In the genomic region with DNA sequence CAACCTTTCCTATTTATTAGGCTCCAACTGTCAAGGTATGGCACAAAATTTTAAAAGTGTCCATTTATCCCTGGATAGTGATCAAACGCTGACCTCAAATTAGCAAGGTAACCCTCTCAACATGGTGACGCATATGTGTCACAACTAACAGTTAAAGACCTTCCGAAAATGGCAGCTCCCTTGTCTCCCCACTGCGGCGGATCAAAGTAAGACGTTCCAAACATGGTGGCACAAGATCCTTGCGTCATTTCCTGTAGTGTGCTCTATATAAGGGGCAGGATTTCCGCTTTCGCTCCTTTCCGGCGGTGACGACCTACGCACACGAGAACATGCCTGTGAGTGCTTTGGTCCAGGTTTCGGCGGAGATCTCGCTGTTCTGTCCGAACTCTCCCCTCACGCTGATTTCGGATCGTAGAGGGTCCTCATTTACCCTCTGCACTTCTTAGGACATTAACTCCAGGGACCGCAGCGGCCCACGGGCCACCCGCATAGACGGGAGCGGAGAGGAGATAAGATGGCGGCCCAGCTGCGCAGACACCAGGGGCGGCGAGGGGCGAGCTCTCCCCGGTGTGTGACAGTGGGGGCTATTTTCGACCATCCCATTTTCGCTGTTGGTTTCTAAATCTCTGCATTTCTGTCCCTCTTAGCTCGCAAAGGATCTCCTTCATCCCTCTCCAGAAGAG, we compare ENCODE assay signal across 1 cellular context.
TF ChIP-seq lines count a peak whose summit lies in the region.

A gene (plus strand): TSS at position 295 of the 683 bp plus-strand sequence. CDS start 35 bp downstream, at position 330.

TF ChIP-seq in GM12878, 131 proteins besides CTCF, POLR2A, EP300 and RAD21 (continued from another document and continues in another):
- TF ChIP-seq MYC (IDR thresholded peaks at IDR 0.05; ENCODE audit: insufficient read depth, insufficient read length, insufficient replicate concordance, low read length, severe bottlenecking) = peak; percentile 69
- TF ChIP-seq TAF1 (IDR thresholded peaks at IDR 0.05; ENCODE audit: borderline replicate concordance, low read depth, low read length) = peak; percentile 99
- TF ChIP-seq SMC3 (IDR thresholded peaks at IDR 0.05; ENCODE audit: borderline replicate concordance, low read length) = no peak
- TF ChIP-seq RFX5 (IDR thresholded peaks at IDR 0.05; ENCODE audit: low read depth, low read length) = no peak; the same call in 1 of the 2 replicates
- peak; percentile 57; the same call in 1 of the 2 replicates for TF ChIP-seq CBX5 (IDR thresholded peaks at IDR 0.05; ENCODE audit: low read depth)
- TF ChIP-seq, protein P1, sequence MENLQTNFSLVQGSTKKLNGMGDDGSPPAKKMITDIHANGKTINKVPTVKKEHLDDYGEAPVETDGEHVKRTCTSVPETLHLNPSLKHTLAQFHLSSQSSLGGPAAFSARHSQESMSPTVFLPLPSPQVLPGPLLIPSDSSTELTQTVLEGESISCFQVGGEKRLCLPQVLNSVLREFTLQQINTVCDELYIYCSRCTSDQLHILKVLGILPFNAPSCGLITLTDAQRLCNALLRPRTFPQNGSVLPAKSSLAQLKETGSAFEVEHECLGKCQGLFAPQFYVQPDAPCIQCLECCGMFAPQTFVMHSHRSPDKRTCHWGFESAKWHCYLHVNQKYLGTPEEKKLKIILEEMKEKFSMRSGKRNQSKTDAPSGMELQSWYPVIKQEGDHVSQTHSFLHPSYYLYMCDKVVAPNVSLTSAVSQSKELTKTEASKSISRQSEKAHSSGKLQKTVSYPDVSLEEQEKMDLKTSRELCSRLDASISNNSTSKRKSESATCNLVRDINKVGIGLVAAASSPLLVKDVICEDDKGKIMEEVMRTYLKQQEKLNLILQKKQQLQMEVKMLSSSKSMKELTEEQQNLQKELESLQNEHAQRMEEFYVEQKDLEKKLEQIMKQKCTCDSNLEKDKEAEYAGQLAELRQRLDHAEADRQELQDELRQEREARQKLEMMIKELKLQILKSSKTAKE (IDR thresholded peaks at IDR 0.05; ENCODE audit: low read depth, poor library complexity, severe bottlenecking) = peak; percentile 28
- TF ChIP-seq SMAD1 (IDR thresholded peaks at IDR 0.05; ENCODE audit: low read depth, partially characterized antibody) = peak; percentile 96
- TF ChIP-seq, protein P2, sequence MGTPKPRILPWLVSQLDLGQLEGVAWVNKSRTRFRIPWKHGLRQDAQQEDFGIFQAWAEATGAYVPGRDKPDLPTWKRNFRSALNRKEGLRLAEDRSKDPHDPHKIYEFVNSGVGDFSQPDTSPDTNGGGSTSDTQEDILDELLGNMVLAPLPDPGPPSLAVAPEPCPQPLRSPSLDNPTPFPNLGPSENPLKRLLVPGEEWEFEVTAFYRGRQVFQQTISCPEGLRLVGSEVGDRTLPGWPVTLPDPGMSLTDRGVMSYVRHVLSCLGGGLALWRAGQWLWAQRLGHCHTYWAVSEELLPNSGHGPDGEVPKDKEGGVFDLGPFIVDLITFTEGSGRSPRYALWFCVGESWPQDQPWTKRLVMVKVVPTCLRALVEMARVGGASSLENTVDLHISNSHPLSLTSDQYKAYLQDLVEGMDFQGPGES (IDR thresholded peaks at IDR 0.05) = no peak
- TF ChIP-seq GABPA (IDR thresholded peaks at IDR 0.05; ENCODE audit: low read depth) = peak; percentile 94
- TF ChIP-seq PAX8 (IDR thresholded peaks at IDR 0.05) = 0 out of 2 replicates have a peak, but pooled peaks have one; percentile 69
- no peak for TF ChIP-seq ASH2L (IDR thresholded peaks at IDR 0.05; ENCODE audit: borderline replicate concordance, low read depth)
- TF ChIP-seq, protein P3, sequence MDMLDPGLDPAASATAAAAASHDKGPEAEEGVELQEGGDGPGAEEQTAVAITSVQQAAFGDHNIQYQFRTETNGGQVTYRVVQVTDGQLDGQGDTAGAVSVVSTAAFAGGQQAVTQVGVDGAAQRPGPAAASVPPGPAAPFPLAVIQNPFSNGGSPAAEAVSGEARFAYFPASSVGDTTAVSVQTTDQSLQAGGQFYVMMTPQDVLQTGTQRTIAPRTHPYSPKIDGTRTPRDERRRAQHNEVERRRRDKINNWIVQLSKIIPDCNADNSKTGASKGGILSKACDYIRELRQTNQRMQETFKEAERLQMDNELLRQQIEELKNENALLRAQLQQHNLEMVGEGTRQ (IDR thresholded peaks at IDR 0.05; ENCODE audit: borderline replicate concordance, low read depth, low read length) = no peak
- TF ChIP-seq SP1 (IDR thresholded peaks at IDR 0.05; ENCODE audit: low read depth, low read length) = peak; percentile 42
- TF ChIP-seq, protein P4, sequence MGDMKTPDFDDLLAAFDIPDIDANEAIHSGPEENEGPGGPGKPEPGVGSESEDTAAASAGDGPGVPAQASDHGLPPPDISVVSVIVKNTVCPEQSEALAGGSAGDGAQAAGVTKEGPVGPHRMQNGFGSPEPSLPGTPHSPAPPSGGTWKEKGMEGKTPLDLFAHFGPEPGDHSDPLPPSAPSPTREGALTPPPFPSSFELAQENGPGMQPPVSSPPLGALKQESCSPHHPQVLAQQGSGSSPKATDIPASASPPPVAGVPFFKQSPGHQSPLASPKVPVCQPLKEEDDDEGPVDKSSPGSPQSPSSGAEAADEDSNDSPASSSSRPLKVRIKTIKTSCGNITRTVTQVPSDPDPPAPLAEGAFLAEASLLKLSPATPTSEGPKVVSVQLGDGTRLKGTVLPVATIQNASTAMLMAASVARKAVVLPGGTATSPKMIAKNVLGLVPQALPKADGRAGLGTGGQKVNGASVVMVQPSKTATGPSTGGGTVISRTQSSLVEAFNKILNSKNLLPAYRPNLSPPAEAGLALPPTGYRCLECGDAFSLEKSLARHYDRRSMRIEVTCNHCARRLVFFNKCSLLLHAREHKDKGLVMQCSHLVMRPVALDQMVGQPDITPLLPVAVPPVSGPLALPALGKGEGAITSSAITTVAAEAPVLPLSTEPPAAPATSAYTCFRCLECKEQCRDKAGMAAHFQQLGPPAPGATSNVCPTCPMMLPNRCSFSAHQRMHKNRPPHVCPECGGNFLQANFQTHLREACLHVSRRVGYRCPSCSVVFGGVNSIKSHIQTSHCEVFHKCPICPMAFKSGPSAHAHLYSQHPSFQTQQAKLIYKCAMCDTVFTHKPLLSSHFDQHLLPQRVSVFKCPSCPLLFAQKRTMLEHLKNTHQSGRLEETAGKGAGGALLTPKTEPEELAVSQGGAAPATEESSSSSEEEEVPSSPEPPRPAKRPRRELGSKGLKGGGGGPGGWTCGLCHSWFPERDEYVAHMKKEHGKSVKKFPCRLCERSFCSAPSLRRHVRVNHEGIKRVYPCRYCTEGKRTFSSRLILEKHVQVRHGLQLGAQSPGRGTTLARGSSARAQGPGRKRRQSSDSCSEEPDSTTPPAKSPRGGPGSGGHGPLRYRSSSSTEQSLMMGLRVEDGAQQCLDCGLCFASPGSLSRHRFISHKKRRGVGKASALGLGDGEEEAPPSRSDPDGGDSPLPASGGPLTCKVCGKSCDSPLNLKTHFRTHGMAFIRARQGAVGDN (IDR thresholded peaks at IDR 0.05) = peak; percentile 89
- TF ChIP-seq, protein P5, sequence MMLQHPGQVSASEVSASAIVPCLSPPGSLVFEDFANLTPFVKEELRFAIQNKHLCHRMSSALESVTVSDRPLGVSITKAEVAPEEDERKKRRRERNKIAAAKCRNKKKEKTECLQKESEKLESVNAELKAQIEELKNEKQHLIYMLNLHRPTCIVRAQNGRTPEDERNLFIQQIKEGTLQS (IDR thresholded peaks at IDR 0.05; ENCODE audit: borderline replicate concordance, extremely low read depth, low read depth, low read length) = no peak
- TF ChIP-seq, protein P6, sequence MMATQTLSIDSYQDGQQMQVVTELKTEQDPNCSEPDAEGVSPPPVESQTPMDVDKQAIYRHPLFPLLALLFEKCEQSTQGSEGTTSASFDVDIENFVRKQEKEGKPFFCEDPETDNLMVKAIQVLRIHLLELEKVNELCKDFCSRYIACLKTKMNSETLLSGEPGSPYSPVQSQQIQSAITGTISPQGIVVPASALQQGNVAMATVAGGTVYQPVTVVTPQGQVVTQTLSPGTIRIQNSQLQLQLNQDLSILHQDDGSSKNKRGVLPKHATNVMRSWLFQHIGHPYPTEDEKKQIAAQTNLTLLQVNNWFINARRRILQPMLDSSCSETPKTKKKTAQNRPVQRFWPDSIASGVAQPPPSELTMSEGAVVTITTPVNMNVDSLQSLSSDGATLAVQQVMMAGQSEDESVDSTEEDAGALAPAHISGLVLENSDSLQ (IDR thresholded peaks at IDR 0.05) = peak; percentile 72
- TF ChIP-seq IKZF1 (conservative IDR thresholded peaks at IDR 0.05) = peak; percentile 86
- 0 out of 4 replicates have a peak, but pooled peaks of 1 of the 2 experiments have one; percentile 29 for TF ChIP-seq ETV6 (conservative IDR thresholded peaks at IDR 0.05 in 1 of 2, IDR thresholded peaks at IDR 0.05 in 1 of 2; ENCODE audit: borderline replicate concordance in 1 of 2, low read depth in 1 of 2)
- no peak for TF ChIP-seq MTA2 (IDR thresholded peaks at IDR 0.05; ENCODE audit: low read depth)
- no peak for TF ChIP-seq SPI1 (IDR thresholded peaks at IDR 0.05; ENCODE audit: borderline replicate concordance, insufficient read depth, low read depth, low read length)
- TF ChIP-seq, protein P7, sequence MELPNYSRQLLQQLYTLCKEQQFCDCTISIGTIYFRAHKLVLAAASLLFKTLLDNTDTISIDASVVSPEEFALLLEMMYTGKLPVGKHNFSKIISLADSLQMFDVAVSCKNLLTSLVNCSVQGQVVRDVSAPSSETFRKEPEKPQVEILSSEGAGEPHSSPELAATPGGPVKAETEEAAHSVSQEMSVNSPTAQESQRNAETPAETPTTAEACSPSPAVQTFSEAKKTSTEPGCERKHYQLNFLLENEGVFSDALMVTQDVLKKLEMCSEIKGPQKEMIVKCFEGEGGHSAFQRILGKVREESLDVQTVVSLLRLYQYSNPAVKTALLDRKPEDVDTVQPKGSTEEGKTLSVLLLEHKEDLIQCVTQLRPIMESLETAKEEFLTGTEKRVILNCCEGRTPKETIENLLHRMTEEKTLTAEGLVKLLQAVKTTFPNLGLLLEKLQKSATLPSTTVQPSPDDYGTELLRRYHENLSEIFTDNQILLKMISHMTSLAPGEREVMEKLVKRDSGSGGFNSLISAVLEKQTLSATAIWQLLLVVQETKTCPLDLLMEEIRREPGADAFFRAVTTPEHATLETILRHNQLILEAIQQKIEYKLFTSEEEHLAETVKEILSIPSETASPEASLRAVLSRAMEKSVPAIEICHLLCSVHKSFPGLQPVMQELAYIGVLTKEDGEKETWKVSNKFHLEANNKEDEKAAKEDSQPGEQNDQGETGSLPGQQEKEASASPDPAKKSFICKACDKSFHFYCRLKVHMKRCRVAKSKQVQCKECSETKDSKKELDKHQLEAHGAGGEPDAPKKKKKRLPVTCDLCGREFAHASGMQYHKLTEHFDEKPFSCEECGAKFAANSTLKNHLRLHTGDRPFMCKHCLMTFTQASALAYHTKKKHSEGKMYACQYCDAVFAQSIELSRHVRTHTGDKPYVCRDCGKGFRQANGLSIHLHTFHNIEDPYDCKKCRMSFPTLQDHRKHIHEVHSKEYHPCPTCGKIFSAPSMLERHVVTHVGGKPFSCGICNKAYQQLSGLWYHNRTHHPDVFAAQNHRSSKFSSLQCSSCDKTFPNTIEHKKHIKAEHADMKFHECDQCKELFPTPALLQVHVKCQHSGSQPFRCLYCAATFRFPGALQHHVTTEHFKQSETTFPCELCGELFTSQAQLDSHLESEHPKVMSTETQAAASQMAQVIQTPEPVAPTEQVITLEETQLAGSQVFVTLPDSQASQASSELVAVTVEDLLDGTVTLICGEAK (IDR thresholded peaks at IDR 0.05; ENCODE audit: borderline replicate concordance) = peak; percentile 94
- TF ChIP-seq KLF5 (IDR thresholded peaks at IDR 0.05; ENCODE audit: partially characterized antibody) = peak; percentile 81
- TF ChIP-seq TCF3 (IDR thresholded peaks at IDR 0.05; ENCODE audit: borderline replicate concordance, insufficient read depth, low read depth, low read length) = peak; percentile 93; the same call in 1 of the 2 replicates
- TF ChIP-seq, protein P8, sequence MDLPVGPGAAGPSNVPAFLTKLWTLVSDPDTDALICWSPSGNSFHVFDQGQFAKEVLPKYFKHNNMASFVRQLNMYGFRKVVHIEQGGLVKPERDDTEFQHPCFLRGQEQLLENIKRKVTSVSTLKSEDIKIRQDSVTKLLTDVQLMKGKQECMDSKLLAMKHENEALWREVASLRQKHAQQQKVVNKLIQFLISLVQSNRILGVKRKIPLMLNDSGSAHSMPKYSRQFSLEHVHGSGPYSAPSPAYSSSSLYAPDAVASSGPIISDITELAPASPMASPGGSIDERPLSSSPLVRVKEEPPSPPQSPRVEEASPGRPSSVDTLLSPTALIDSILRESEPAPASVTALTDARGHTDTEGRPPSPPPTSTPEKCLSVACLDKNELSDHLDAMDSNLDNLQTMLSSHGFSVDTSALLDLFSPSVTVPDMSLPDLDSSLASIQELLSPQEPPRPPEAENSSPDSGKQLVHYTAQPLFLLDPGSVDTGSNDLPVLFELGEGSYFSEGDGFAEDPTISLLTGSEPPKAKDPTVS (IDR thresholded peaks at IDR 0.05; ENCODE audit: low read depth, low read length) = no peak
- TF ChIP-seq ESRRA (IDR thresholded peaks at IDR 0.05; ENCODE audit: low read length) = no peak
- peak; percentile 39 for TF ChIP-seq RELA (IDR thresholded peaks at IDR 0.05; ENCODE audit: borderline replicate concordance, partially characterized antibody)
- no peak for TF ChIP-seq ZNF384 (IDR thresholded peaks at IDR 0.05; ENCODE audit: borderline replicate concordance, low read depth, low read length)
- TF ChIP-seq, protein P9, sequence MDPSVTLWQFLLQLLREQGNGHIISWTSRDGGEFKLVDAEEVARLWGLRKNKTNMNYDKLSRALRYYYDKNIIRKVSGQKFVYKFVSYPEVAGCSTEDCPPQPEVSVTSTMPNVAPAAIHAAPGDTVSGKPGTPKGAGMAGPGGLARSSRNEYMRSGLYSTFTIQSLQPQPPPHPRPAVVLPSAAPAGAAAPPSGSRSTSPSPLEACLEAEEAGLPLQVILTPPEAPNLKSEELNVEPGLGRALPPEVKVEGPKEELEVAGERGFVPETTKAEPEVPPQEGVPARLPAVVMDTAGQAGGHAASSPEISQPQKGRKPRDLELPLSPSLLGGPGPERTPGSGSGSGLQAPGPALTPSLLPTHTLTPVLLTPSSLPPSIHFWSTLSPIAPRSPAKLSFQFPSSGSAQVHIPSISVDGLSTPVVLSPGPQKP (IDR thresholded peaks at IDR 0.05; ENCODE audit: low read depth, low read length) = peak; percentile 40; the same call in 1 of the 2 replicates
- TF ChIP-seq CEBPB (IDR thresholded peaks at IDR 0.05; ENCODE audit: borderline replicate concordance in 1 of 2, low read depth in 2 of 2, low read length in 2 of 2) = no peak
- TF ChIP-seq, protein P10, sequence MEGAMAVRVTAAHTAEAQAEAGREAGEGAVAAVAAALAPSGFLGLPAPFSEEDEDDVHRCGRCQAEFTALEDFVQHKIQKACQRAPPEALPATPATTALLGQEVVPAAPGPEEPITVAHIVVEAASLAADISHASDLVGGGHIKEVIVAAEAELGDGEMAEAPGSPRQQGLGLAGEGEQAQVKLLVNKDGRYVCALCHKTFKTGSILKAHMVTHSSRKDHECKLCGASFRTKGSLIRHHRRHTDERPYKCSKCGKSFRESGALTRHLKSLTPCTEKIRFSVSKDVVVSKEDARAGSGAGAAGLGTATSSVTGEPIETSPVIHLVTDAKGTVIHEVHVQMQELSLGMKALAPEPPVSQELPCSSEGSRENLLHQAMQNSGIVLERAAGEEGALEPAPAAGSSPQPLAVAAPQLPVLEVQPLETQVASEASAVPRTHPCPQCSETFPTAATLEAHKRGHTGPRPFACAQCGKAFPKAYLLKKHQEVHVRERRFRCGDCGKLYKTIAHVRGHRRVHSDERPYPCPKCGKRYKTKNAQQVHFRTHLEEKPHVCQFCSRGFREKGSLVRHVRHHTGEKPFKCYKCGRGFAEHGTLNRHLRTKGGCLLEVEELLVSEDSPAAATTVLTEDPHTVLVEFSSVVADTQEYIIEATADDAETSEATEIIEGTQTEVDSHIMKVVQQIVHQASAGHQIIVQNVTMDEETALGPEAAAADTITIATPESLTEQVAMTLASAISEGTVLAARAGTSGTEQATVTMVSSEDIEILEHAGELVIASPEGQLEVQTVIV (IDR thresholded peaks at IDR 0.05; ENCODE audit: borderline replicate concordance, partially characterized antibody) = peak; percentile 91
- 0 out of 2 replicates have a peak, but pooled peaks have one; percentile 52 for TF ChIP-seq TARDBP (IDR thresholded peaks at IDR 0.05; ENCODE audit: borderline replicate concordance)
